Comparison of ENCODE assay signal across 9 cellular contexts in the genomic region with DNA sequence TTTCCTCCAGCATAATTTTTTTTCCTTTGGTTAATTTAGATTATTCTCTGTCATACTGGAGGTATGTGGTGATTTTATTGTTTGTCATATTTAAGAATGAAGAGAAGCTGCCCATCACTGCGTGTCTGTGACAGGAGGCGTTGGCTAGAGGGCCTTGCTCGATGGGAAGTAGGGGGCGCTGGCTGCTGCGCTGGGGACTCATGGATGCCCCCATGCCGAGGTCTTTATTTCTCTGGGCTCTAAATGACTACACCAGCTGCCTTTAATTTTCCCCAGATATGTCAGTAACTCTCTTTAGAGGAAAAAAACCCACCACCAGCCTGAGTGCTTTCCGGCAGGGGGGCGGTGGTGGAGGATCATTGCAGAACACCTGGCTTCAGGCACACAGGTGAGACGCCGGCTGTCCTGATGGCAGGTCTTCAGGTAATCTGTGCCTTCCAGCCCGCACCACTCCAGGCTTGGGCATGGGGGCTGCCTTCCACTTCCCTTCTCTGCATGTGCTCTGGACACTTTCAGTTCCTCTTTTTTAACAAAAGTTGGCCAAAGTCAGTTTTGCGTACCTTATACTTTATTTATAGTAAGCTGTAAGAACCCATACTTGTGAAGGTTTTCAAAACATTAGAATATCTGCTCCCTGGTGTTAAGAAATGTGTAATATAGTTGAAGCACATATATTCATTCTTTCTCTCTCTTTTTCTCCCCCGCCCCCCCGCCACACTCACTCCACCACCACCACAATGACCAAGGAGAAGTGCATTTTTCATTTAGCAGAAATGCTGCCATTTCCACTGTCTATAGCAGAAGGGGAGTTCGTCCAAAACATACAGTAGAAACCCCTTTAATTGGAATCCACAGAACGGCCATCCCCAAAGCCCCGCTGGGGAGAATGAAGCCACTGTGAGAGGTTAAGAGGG.
DNase-seq lines count a peak whose midpoint lies in the region; ATAC-seq and TF ChIP-seq lines count a peak whose summit lies in the region.
"Had no signal": no experiment of that assay in that cellular context is flagged by ENCODE, and none has a peak within 500 bp of the region (broad histone marks: within the 10 kb centered on the region; RNA-seq: fewer than 3 reads in every experiment).

No MANE protein-coding gene starts in this region.

- no peaks in the 10 kb centered on the region for H3K9me3 Mint-ChIP-seq in CD4-positive, alpha-beta T cell
- no peaks in the 10 kb centered on the region for H3K9me3 Mint-ChIP-seq in activated T-cell treated with anti-CD3 and anti-CD28 coated beads, Interleukin-2, amount 50 U/mL, for 4 hours

- no peaks in the 10 kb centered on the region for H3K27me3 ChIP-seq in CD4-positive, alpha-beta T cell (ENCODE audit: control insufficient read depth, insufficient read depth, low read length)
- no peaks in the 10 kb centered on the region for H3K27me3 ChIP-seq in mesendoderm (ENCODE audit: insufficient read depth, low read length, poor library complexity)

- H3K79me1 ChIP-seq in mesendoderm (ENCODE audit: low read length), result peaks cover 3% of the 10 kb centered on the region

- peaks cover 20% of the 10 kb centered on the region for H3K36me3 Mint-ChIP-seq in CD4-positive, alpha-beta T cell (ENCODE audit: low read depth)
- peaks cover 11% of the 10 kb centered on the region for H3K36me3 Mint-ChIP-seq in T-helper 17 cell (ENCODE audit: low read depth)
- peaks cover 21% of the 10 kb centered on the region for H3K36me3 Mint-ChIP-seq in activated T-cell treated with anti-CD3 and anti-CD28 coated beads, Interleukin-2, amount 50 U/mL, for 4 hours (ENCODE audit: insufficient read depth)

- no peaks in the 10 kb centered on the region for H3K27me3 Mint-ChIP-seq in CD4-positive, alpha-beta T cell
- H3K27me3 Mint-ChIP-seq in T-helper 17 cell, result no peaks in the 10 kb centered on the region
- H3K27me3 Mint-ChIP-seq in activated T-cell treated with anti-CD3 and anti-CD28 coated beads, Interleukin-2, amount 50 U/mL, for 4 hours (ENCODE audit: low read depth), result no peaks in the 10 kb centered on the region

- peak overlapping the region; percentile 65 for H3K27ac Mint-ChIP-seq in CD4-positive, alpha-beta T cell
- H3K27ac Mint-ChIP-seq in T-helper 17 cell, result no peak overlapping the region

- no peak overlapping the region for H4K5ac ChIP-seq in mesendoderm (ENCODE audit: low read length)

- DNase-seq in CD4-positive, alpha-beta T cell, result no peak
- DNase-seq in GM19240 (ENCODE audit: insufficient read length, low spot score), result peak; percentile 70
- no peak for DNase-seq in T-helper 17 cell
- DNase-seq in mesendoderm, result no peak
- DNase-seq in mesenteric fat pad (ENCODE audit: low spot score), result no peak
- no peak for DNase-seq in activated naive CD4-positive, alpha-beta T cell treated with anti-CD3 and anti-CD28 coated beads, Interleukin-2, amount 50 U/mL, for 16 hours
- DNase-seq in activated T-cell treated with anti-CD3 and anti-CD28 coated beads, Interleukin-2, amount 50 U/mL, for 4 hours, result no peak
- DNase-seq: SHP77 had no signal

- no peak overlapping the region for H3K9ac ChIP-seq in mesendoderm (ENCODE audit: low read length)

- peaks cover 57% of the 10 kb centered on the region for H3K4me1 Mint-ChIP-seq in CD4-positive, alpha-beta T cell (ENCODE audit: low read depth)
- peaks cover 23% of the 10 kb centered on the region for H3K4me1 Mint-ChIP-seq in T-helper 17 cell
- peaks cover 49% of the 10 kb centered on the region for H3K4me1 Mint-ChIP-seq in activated T-cell treated with anti-CD3 and anti-CD28 coated beads, Interleukin-2, amount 50 U/mL, for 4 hours (ENCODE audit: low read depth)

- no CpG with 5 or more reads among the region's 17 CpGs for WGBS in mesendoderm (ENCODE audit: extremely low coverage, insufficient coverage, low lambda C conversion rate)

- POLR2A ChIA-PET in CD4-positive, alpha-beta T cell (lab: Charles Lee), result interaction anchor here (1.1 to 1.4 kb wide), 3 partner anchors 12 to 283 kb away, joined by 3 to 8 read pairs (median 4); no protein-coding TSS in a partner anchor

- H3K23ac ChIP-seq in mesendoderm (ENCODE audit: low read length), result no peak overlapping the region

- ATAC-seq in CD4-positive, alpha-beta T cell (ENCODE audit: poor library complexity), result no peak
- ATAC-seq in HG03135 (IDR thresholded peaks at IDR 0.05; ENCODE audit: unreplicated experiment) (peak; percentile 77), T-helper 17 cell (peak; percentile 40)
- ATAC-seq in activated T-cell treated with anti-CD3 and anti-CD28 coated beads, Interleukin-2, amount 50 U/mL, for 4 hours, result no peak

- H4K8ac ChIP-seq in mesendoderm (ENCODE audit: low read depth, low read length), result no peak overlapping the region

- H3K79me2 ChIP-seq in mesendoderm (ENCODE audit: control insufficient read depth, insufficient read depth, low read length), result no peaks in the 10 kb centered on the region

- no peak overlapping the region for H3K4me3 ChIP-seq in mesendoderm (ENCODE audit: low read length)

- no peak overlapping the region for H3K4ac ChIP-seq in mesendoderm (ENCODE audit: low read depth, low read length)

- intact Hi-C loops in CD4-positive, alpha-beta T cell (cut with DNase I, micrococcal nuclease), result loop anchor here (2.0 to 10.0 kb wide), 2 partner anchors 45 to 47 kb away; no protein-coding TSS in a partner anchor

- CTCF ChIA-PET in CD4-positive, alpha-beta T cell (lab: Charles Lee), result interaction anchor here (1.0 kb wide), 2 partner anchors 13 to 36 kb away, joined by 3 read pairs; no protein-coding TSS in a partner anchor

- H3K36me3 ChIP-seq in mesendoderm (ENCODE audit: control insufficient read depth, insufficient read depth, low read length), result no peaks in the 10 kb centered on the region

- no peak overlapping the region for H3K4me3 Mint-ChIP-seq in CD4-positive, alpha-beta T cell
- no peak overlapping the region for H3K4me3 Mint-ChIP-seq in T-helper 17 cell
- no peak overlapping the region for H3K4me3 Mint-ChIP-seq in activated T-cell treated with anti-CD3 and anti-CD28 coated beads, Interleukin-2, amount 50 U/mL, for 4 hours

- H2AK5ac ChIP-seq in mesendoderm (ENCODE audit: low read length), result no peak overlapping the region

- H3K4me1 ChIP-seq in mesendoderm (ENCODE audit: control insufficient read depth, low read depth, low read length), result peaks cover 2% of the 10 kb centered on the region

- no peak overlapping the region for H3K27ac ChIP-seq in CD4-positive, alpha-beta T cell (ENCODE audit: low read depth, low read length)
- H3K27ac ChIP-seq in mesendoderm (ENCODE audit: low read depth, low read length), result no peak overlapping the region

- H2BK5ac ChIP-seq in mesendoderm (ENCODE audit: low read length), result no peak overlapping the region

- no peak overlapping the region for H3K4me2 ChIP-seq in mesendoderm (ENCODE audit: low read length)

- no peak overlapping the region for H2BK15ac ChIP-seq in mesendoderm (replicated peaks; ENCODE audit: low read depth)

- no peak for TF ChIP-seq CTCF in CD4-positive, alpha-beta T cell (IDR thresholded peaks at IDR 0.05)

- H3K18ac ChIP-seq in mesendoderm (ENCODE audit: low read length), result no peak overlapping the region

- H3K9me3 ChIP-seq in CD4-positive, alpha-beta T cell (ENCODE audit: control insufficient read depth, low read length), result no peaks in the 10 kb centered on the region
- H3K9me3 ChIP-seq in T-helper 17 cell (ENCODE audit: control insufficient read depth, low read length, poor library complexity, severe bottlenecking), result no peaks in the 10 kb centered on the region

- no peak overlapping the region for H2BK120ac ChIP-seq in mesendoderm (ENCODE audit: low read depth, low read length)

- no peak overlapping the region for H3K56ac ChIP-seq in mesendoderm (ENCODE audit: low read length)

Comparison
In these comparisons a context has a peak if more than half of its experiments do, and no peak if none do; other contexts are left out.
1. ATAC-seq: peak in HG03135 (single experiment) and T-helper 17 cell (single experiment); none in CD4-positive, alpha-beta T cell (single experiment) and activated T-cell treated with anti-CD3 and anti-CD28 coated beads, Interleukin-2, amount 50 U/mL, for 4 hours (0 of 2).